ENCODE assay signal across 10 cellular contexts in genomic region chr2:113200236-113200635, GRCh38. TPM values are rescaled to one million over a fixed set of nuclear protein-coding genes. Genes with fewer than 3 reads are reported as not detected.
DNase-seq lines count a peak whose midpoint lies in the region; ATAC-seq and TF ChIP-seq lines count a peak whose summit lies in the region.
"Had no signal": no experiment of that assay in that cellular context is flagged by ENCODE, and none has a peak within 500 bp of the region (broad histone marks: within the 10 kb centered on the region; RNA-seq: fewer than 3 reads in every experiment).

No MANE protein-coding gene starts in this region.

- CTCF ChIA-PET in activated B cell treated with CpG ODN at 0.5 μM for 24 hours (lab: Charles Lee): interaction anchor here (1.0 to 17.7 kb wide), 5 partner anchors 20 to 120 kb away, joined by 3 to 319 read pairs (median 7); no protein-coding TSS in a partner anchor

- H3K36me3 ChIP-seq in kidney epithelial cell (ENCODE audit: control insufficient read depth, insufficient read depth, low read length): peaks cover 1% of the 10 kb centered on the region

- no peak overlapping the region for H3K4me3 Mint-ChIP-seq in stimulated activated naive CD8-positive, alpha-beta T cell treated with anti-CD3 and anti-CD28 coated beads, Interleukin-15, Interleukin-2, amounts not matched to agents 100 ng/mL and 50 ng/mL, for 24 hours
- H3K4me3 Mint-ChIP-seq in activated B cell treated with CpG ODN at 0.5 μM for 24 hours: no peak overlapping the region

- intact Hi-C loops in activated B cell treated with CpG ODN at 0.5 μM for 24 hours (cut with micrococcal nuclease): loop anchor here (10.0 kb wide), 1 partner anchor 245 kb away; no protein-coding TSS in a partner anchor

- no peaks in the 10 kb centered on the region for H3K27me3 Mint-ChIP-seq in stimulated activated naive CD8-positive, alpha-beta T cell treated with anti-CD3 and anti-CD28 coated beads, Interleukin-15, Interleukin-2, amounts not matched to agents 100 ng/mL and 50 ng/mL, for 24 hours
- no peaks in the 10 kb centered on the region for H3K27me3 Mint-ChIP-seq in activated B cell treated with CpG ODN at 0.5 μM for 24 hours

- H3K4me1 Mint-ChIP-seq in stimulated activated naive CD8-positive, alpha-beta T cell treated with anti-CD3 and anti-CD28 coated beads, Interleukin-15, Interleukin-2, amounts not matched to agents 100 ng/mL and 50 ng/mL, for 24 hours (ENCODE audit: low read depth): peaks cover 24% of the 10 kb centered on the region
- peaks cover 15% of the 10 kb centered on the region for H3K4me1 Mint-ChIP-seq in activated B cell treated with CpG ODN at 0.5 μM for 24 hours

- no peaks in the 10 kb centered on the region for H3K27me3 ChIP-seq in kidney epithelial cell (ENCODE audit: control insufficient read depth, insufficient read depth, low read length)
- H3K27me3 ChIP-seq: dorsolateral prefrontal cortex had no signal

- TF ChIP-seq CTCF in activated B cell treated with CpG ODN at 0.5 μM for 24 hours (IDR thresholded peaks at IDR 0.05) (no peak), kidney epithelial cell (IDR thresholded peaks at IDR 0.05; ENCODE audit: insufficient read depth, low read length, poor library complexity, severe bottlenecking) (peak; percentile 26)

- no peak for DNase-seq in stimulated activated naive CD8-positive, alpha-beta T cell treated with anti-CD3 and anti-CD28 coated beads, Interleukin-15, Interleukin-2, amounts not matched to agents 100 U/mL and 50 U/mL, for 24 hours
- DNase-seq in activated B cell treated with CpG ODN at 0.5 μM for 24 hours (no peak), kidney epithelial cell (ENCODE audit: low read depth) (no peak), NCI-H526 treated with DMSO at 0.1 percent for 48 hours (lab: John Stamatoyannopoulos, UW) (no peak), NCI-H1105 (lab: John Stamatoyannopoulos, UW) (no peak), G401 (ENCODE audit: low spot score) (no peak)
- DNase-seq: stimulated activated CD4-positive, alpha-beta T cell treated with anti-CD3 and anti-CD28 coated beads, Interleukin-1b, Interleukin-23, amount 100 ng/mL, for 48 hours had no signal

- H3K27ac Mint-ChIP-seq in stimulated activated naive CD8-positive, alpha-beta T cell treated with anti-CD3 and anti-CD28 coated beads, Interleukin-15, Interleukin-2, amounts not matched to agents 100 ng/mL and 50 ng/mL, for 24 hours: peak overlapping the region; percentile 91
- H3K27ac Mint-ChIP-seq in activated B cell treated with CpG ODN at 0.5 μM for 24 hours: peak overlapping the region; percentile 63

- H3K36me3 Mint-ChIP-seq in stimulated activated naive CD8-positive, alpha-beta T cell treated with anti-CD3 and anti-CD28 coated beads, Interleukin-15, Interleukin-2, amounts not matched to agents 100 ng/mL and 50 ng/mL, for 24 hours (ENCODE audit: low read depth): peaks cover 57% of the 10 kb centered on the region
- H3K36me3 Mint-ChIP-seq in activated B cell treated with CpG ODN at 0.5 μM for 24 hours (ENCODE audit: low read depth): peaks cover 66% of the 10 kb centered on the region

- no peak for ATAC-seq in stimulated activated naive CD8-positive, alpha-beta T cell treated with anti-CD3 and anti-CD28 coated beads, Interleukin-15, Interleukin-2, amounts not matched to agents 100 U/mL and 50 U/mL, for 24 hours
- no peak for ATAC-seq in activated B cell treated with CpG ODN at 0.5 μM for 24 hours (ENCODE audit: low read depth)
- no peak for ATAC-seq in GM21390 (IDR thresholded peaks at IDR 0.05; ENCODE audit: unreplicated experiment)

- H3K9me3 Mint-ChIP-seq in stimulated activated naive CD8-positive, alpha-beta T cell treated with anti-CD3 and anti-CD28 coated beads, Interleukin-15, Interleukin-2, amounts not matched to agents 100 ng/mL and 50 ng/mL, for 24 hours: no peaks in the 10 kb centered on the region
- no peaks in the 10 kb centered on the region for H3K9me3 Mint-ChIP-seq in activated B cell treated with CpG ODN at 0.5 μM for 24 hours

- no peak overlapping the region for H3K4me3 ChIP-seq in kidney epithelial cell (ENCODE audit: low read depth, low read length)

- in situ Hi-C loops in G401 (cut with HindIII; ENCODE audit: low sequenced_read_pairs): no loop called here

- POLR2A ChIA-PET in activated B cell treated with CpG ODN at 0.5 μM for 24 hours (lab: Charles Lee): interaction anchor here (1.2 to 3.0 kb wide), 2 partner anchors 43 to 62 kb away, joined by 4 to 26 read pairs; no protein-coding TSS in a partner anchor

RNA-seq across cellular contexts. Expression of gene PSD4, which starts 26.5 kb away (rescaled TPM):
- total RNA-seq in activated B cell treated with CpG ODN at 0.5 μM for 24 hours (161 and 182 TPM in 2 replicates), kidney epithelial cell (12.1 and 13.9 TPM in 2 replicates)
- total RNA-seq in G401 (2014; rRNA removed; shearing (Covaris generic)): 0.25 TPM in 1 of 2 replicates, not detected in the other

Comparison
In these comparisons a context has a peak if more than half of its experiments do, and no peak if none do; other contexts are left out.
1. RNA of gene PSD4, which starts 26.5 kb away (total RNA-seq): 161 to 182 TPM in activated B cell treated with CpG ODN at 0.5 μM for 24 hours and 12.1 to 13.9 TPM in kidney epithelial cell; 0.25 TPM in G401; every median in the first group is over 10 times any median in the second.